In the genomic region with DNA sequence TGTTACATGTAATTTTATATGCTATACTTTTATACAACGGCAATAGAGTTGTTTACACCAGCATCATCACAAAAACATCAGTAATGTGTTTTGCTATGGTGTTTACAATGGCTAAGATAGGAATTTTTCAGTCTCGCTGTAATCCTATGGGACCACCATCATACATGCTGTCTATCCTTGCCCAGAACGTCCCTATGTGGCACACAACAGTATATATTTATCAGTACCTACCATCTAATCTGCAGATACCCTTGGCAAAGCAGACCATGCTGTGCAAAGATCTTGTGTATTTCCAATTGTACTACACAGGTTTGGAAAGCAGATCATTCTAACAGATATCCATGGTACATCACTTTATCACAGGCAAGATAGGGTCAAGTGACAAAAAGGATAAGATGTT, we compare ENCODE assay signal across 1 cellular context.
A peak's percentile ranks its signal among the peaks of the same experiment; 100 is the strongest.
TF ChIP-seq lines count a peak whose summit lies in the region.

No MANE protein-coding gene starts in this region.

TF ChIP-seq in HepG2, 621 proteins besides CTCF, POLR2A, EP300 and RAD21:
- peak; percentile 57; the same call in 1 of the 2 replicates for TF ChIP-seq PAF1 (CRISPR knock-in tag; IDR thresholded peaks at IDR 0.05)
- TF ChIP-seq RBM22 (optimal IDR thresholded peaks at IDR 0.05; ENCODE audit: low read length) = peak; percentile 63
- no peak for TF ChIP-seq AGO2 (optimal IDR thresholded peaks at IDR 0.05; ENCODE audit: low read depth, low read length)
